ENCODE assay signal across 12 cellular contexts in genomic region chr4:108165601-108166000, GRCh38. TPM values are rescaled to one million over a fixed set of nuclear protein-coding genes. Genes with fewer than 3 reads are reported as not detected.
DNase-seq lines count a peak whose midpoint lies in the region; ATAC-seq, FAIRE-seq and TF ChIP-seq lines count a peak whose summit lies in the region.
"Had no signal": no experiment of that assay in that cellular context is flagged by ENCODE, and none has a peak within 500 bp of the region (broad histone marks: within the 10 kb centered on the region; RNA-seq: fewer than 3 reads in every experiment).

No MANE protein-coding gene starts in this region.

- in situ Hi-C loops in K562 (cut with MboI): loop anchor here (5.0 kb wide), 1 partner anchor 88 kb away; no protein-coding TSS in a partner anchor

- H3K79me2 ChIP-seq in DOHH2 (ENCODE audit: control insufficient read depth, low read length) (peaks cover 35% of the 10 kb centered on the region), OCI-LY3 (ENCODE audit: low read length) (peaks cover 50% of the 10 kb centered on the region), K562 (ENCODE audit: control insufficient read depth, insufficient read depth, low read length) (peaks cover 32% of the 10 kb centered on the region), neural progenitor cell (ENCODE audit: low read depth) (no peaks in the 10 kb centered on the region)

- no peak overlapping the region for H3K18ac ChIP-seq in mesenchymal stem cell (ENCODE audit: low read depth in 1 of 2, low read length in 2 of 2)

- DNase-seq in K562 (ENCODE audit: extremely low read depth in 1 of 4, low spot score in 3 of 4) (peak in 1 of 4 experiments; percentile 16), neural progenitor cell (ENCODE audit: low spot score) (no peak), cerebellar cortex (ENCODE audit: low spot score) (no peak), AML-193 (lab: John Stamatoyannopoulos, UW) (no peak), mesenteric fat pad (ENCODE audit: low spot score) (no peak), mesenchymal stem cell (no peak)
- DNase-seq: left ventricle myocardium superior, PC-3 had no signal

- H3K4me3 ChIP-seq in DOHH2 (ENCODE audit: low read length) (peak overlapping the region; percentile 96), OCI-LY3 (ENCODE audit: low read length) (peak overlapping the region; percentile 99), K562 (peak overlapping the region; percentile 83; the same call in 1 of the 2 replicates), neural progenitor cell (peak overlapping the region; percentile 71), mesenchymal stem cell (ENCODE audit: insufficient read depth in 1 of 2, low read depth in 1 of 2, low read length in 2 of 2) (no peak overlapping the region)

- peak overlapping the region; percentile 91 for H3K4me3 Mint-ChIP-seq in neural progenitor cell

- WGBS in K562 (ENCODE audit: insufficient coverage, low coverage, missing lambda C conversion rate): 64% methylated on average over 10 of the region's 10 CpGs
- 84% methylated on average over 7 of the region's 10 CpGs for WGBS in mesenchymal stem cell

- no peak overlapping the region for H3K27ac Mint-ChIP-seq in neural progenitor cell

- no peaks in the 10 kb centered on the region for H3K9me2 ChIP-seq in DOHH2 (replicated peaks; ENCODE audit: control insufficient read depth, low read length)

- intact Hi-C loops in K562 (cut with micrococcal nuclease): loop anchor here (5.0 kb wide), 1 partner anchor 197 kb away; no protein-coding TSS in a partner anchor

- CTCF ChIA-PET in K562 (lab: Yijun Ruan, JAX; ENCODE audit: low intra/inter-chr PET ratio): no interaction called here

- H3K4ac ChIP-seq in mesenchymal stem cell (ENCODE audit: low read depth in 1 of 2, low read length in 2 of 2): no peak overlapping the region

- H3K4me2 ChIP-seq in DOHH2 (ENCODE audit: low read length) (peak overlapping the region; percentile 77), OCI-LY3 (ENCODE audit: low read length) (peak overlapping the region; percentile 98), K562 (ENCODE audit: insufficient read depth, low read length) (peak overlapping the region; percentile 89), neural progenitor cell (peak overlapping the region; percentile 98), mesenchymal stem cell (ENCODE audit: low read length, poor library complexity, severe bottlenecking) (no peak overlapping the region)

- H2BK12ac ChIP-seq in mesenchymal stem cell (ENCODE audit: low read length in 2 of 2): no peak overlapping the region

- H3K9ac ChIP-seq in OCI-LY3 (ENCODE audit: low read length): peak overlapping the region; percentile 95
- peak overlapping the region; percentile 46 to 82; a peak in 3 of 4 replicates for H3K9ac ChIP-seq in K562 (ENCODE audit: insufficient read depth in 1 of 2, low read depth in 2 of 2, low read length in 2 of 2)
- H3K9ac ChIP-seq in neural progenitor cell: no peak overlapping the region
- H3K9ac ChIP-seq in mesenchymal stem cell (ENCODE audit: low read length): no peak overlapping the region

- H4K8ac ChIP-seq in mesenchymal stem cell (ENCODE audit: low read length): no peak overlapping the region

- H2AFZ ChIP-seq in OCI-LY3 (ENCODE audit: low read depth, low read length) (no peak overlapping the region), K562 (ENCODE audit: low read depth, low read length) (no peak overlapping the region), neural progenitor cell (replicated peaks) (no peak overlapping the region), mesenchymal stem cell (ENCODE audit: low read depth, low read length) (no peak overlapping the region)

- H3K27me3 ChIP-seq in DOHH2 (ENCODE audit: control insufficient read depth, low read length) (peaks cover 21% of the 10 kb centered on the region), OCI-LY3 (ENCODE audit: low read depth, low read length) (peaks cover 19% of the 10 kb centered on the region), K562 (ENCODE audit: control insufficient read depth in 2 of 2, insufficient read depth in 2 of 2, low read length in 2 of 2) (no peaks in the 10 kb centered on the region), neural progenitor cell (peaks cover 87% of the 10 kb centered on the region), mesenchymal stem cell (ENCODE audit: control insufficient read depth in 1 of 2, insufficient read depth in 1 of 2, low read length in 2 of 2) (peaks cover 24 to 81% of the 10 kb centered on the region in 2 experiments)

- H3F3A ChIP-seq in DOHH2 (ENCODE audit: control insufficient read depth, insufficient read depth): peaks cover 27% of the 10 kb centered on the region
- H3F3A ChIP-seq in neural progenitor cell (ENCODE audit: low read depth): peaks cover 36% of the 10 kb centered on the region

- peaks cover 65% of the 10 kb centered on the region for H3K4me1 ChIP-seq in DOHH2 (ENCODE audit: control insufficient read depth, low read length)
- peaks cover 25% of the 10 kb centered on the region for H3K4me1 ChIP-seq in OCI-LY3 (ENCODE audit: low read length)
- peaks cover 10 to 29% of the 10 kb centered on the region in 2 experiments; a peak in 4 of 5 replicates for H3K4me1 ChIP-seq in K562 (replicated peaks in 1 of 2; ENCODE audit: control insufficient read depth in 2 of 2, insufficient read depth in 2 of 2, low read length in 2 of 2)
- H3K4me1 ChIP-seq in neural progenitor cell: peaks cover 12% of the 10 kb centered on the region
- H3K4me1 ChIP-seq in mesenchymal stem cell (ENCODE audit: control insufficient read depth, insufficient read depth, low read depth, low read length): peaks cover 11% of the 10 kb centered on the region

- H2BK5ac ChIP-seq in mesenchymal stem cell (ENCODE audit: low read depth, low read length, poor library complexity, severe bottlenecking): no peak overlapping the region

- POLR2A ChIA-PET in K562 (lab: Yijun Ruan, JAX): no interaction called here

- peaks cover 19% of the 10 kb centered on the region for H3K36me3 Mint-ChIP-seq in neural progenitor cell

- no peak overlapping the region for H3K23ac ChIP-seq in mesenchymal stem cell (ENCODE audit: low read length in 2 of 2)

- H3K14ac ChIP-seq in mesenchymal stem cell (ENCODE audit: low read length in 2 of 2): no peak overlapping the region

- H3K9me3 ChIP-seq in DOHH2 (ENCODE audit: control insufficient read depth, insufficient read depth, low read length) (no peaks in the 10 kb centered on the region), OCI-LY3 (ENCODE audit: insufficient read depth, low read length) (no peaks in the 10 kb centered on the region), K562 (replicated peaks; ENCODE audit: control insufficient read depth, insufficient read depth, low read depth, low read length) (no peaks in the 10 kb centered on the region), neural progenitor cell (ENCODE audit: low read depth) (no peaks in the 10 kb centered on the region), mesenchymal stem cell (ENCODE audit: control insufficient read depth, low read length) (no peaks in the 10 kb centered on the region)

- no peak for ATAC-seq in K562
- ATAC-seq: HCT116, left ventricle myocardium superior had no signal

- no peak overlapping the region for H2BK120ac ChIP-seq in mesenchymal stem cell (ENCODE audit: low read depth, low read length)

- no peaks in the 10 kb centered on the region for H3K9me3 Mint-ChIP-seq in neural progenitor cell

- H2BK15ac ChIP-seq in mesenchymal stem cell (ENCODE audit: low read depth, poor library complexity, severe bottlenecking): no peak overlapping the region

- TF ChIP-seq CTCF in DOHH2 (IDR thresholded peaks at IDR 0.05; ENCODE audit: low read depth, low read length, poor library complexity, severe bottlenecking) (no peak), OCI-LY3 (IDR thresholded peaks at IDR 0.05; ENCODE audit: low read depth, low read length) (no peak), K562 (IDR thresholded peaks at IDR 0.05 in 2 of 3, conservative IDR thresholded peaks at IDR 0.05 in 1 of 3; ENCODE audit: insufficient read depth in 2 of 3, low read depth in 1 of 3, low read length in 3 of 3) (no peak), neural progenitor cell (IDR thresholded peaks at IDR 0.05) (no peak)

- H2AK5ac ChIP-seq in mesenchymal stem cell (ENCODE audit: low read length, severe bottlenecking): no peak overlapping the region

- H3K79me1 ChIP-seq in mesenchymal stem cell (replicated peaks; ENCODE audit: low read length, poor library complexity, severe bottlenecking): peaks cover 2% of the 10 kb centered on the region

- no peak for TF ChIP-seq RAD21 in K562 (CRISPR knock-in tag; conservative IDR thresholded peaks at IDR 0.05 in 1 of 2, IDR thresholded peaks at IDR 0.05 in 1 of 2)

- peaks cover 34% of the 10 kb centered on the region for H3K4me1 Mint-ChIP-seq in neural progenitor cell

- no peaks in the 10 kb centered on the region for H4K20me1 ChIP-seq in DOHH2 (ENCODE audit: control insufficient read depth, insufficient read depth, low read depth, low read length)
- no peaks in the 10 kb centered on the region for H4K20me1 ChIP-seq in OCI-LY3 (ENCODE audit: insufficient read depth, low read length)
- H4K20me1 ChIP-seq in K562 (replicated peaks; ENCODE audit: control insufficient read depth, insufficient read depth, low read length): no peaks in the 10 kb centered on the region
- peaks cover 29% of the 10 kb centered on the region for H4K20me1 ChIP-seq in neural progenitor cell (ENCODE audit: low read depth)

- no peaks in the 10 kb centered on the region for H3K9me1 ChIP-seq in K562 (ENCODE audit: control insufficient read depth, insufficient read depth, low read length)

- BruUV-seq in K562 (replicated peaks; lab: Mats Ljungman, UMichigan): TSS peak; percentile 24

- FAIRE-seq in K562 (lab: Jason Lieb, UNC): no peak

- H3K27ac ChIP-seq in DOHH2 (ENCODE audit: low read depth, low read length) (no peak overlapping the region; the same call in 1 of the 2 replicates), OCI-LY3 (ENCODE audit: low read length) (no peak overlapping the region; the same call in 1 of the 2 replicates), K562 (ENCODE audit: extremely low read depth, low read depth, low read length) (no peak overlapping the region), neural progenitor cell (no peak overlapping the region), mesenchymal stem cell (ENCODE audit: low read length, poor library complexity, severe bottlenecking) (no peak overlapping the region)
- H3K27ac ChIP-seq: HL-60 had no signal

- H3K27me3 Mint-ChIP-seq in neural progenitor cell (ENCODE audit: insufficient read depth, low read depth): peaks cover 9% of the 10 kb centered on the region

- H3K36me3 ChIP-seq in DOHH2 (ENCODE audit: control insufficient read depth, low read length) (peaks cover 30% of the 10 kb centered on the region), OCI-LY3 (replicated peaks; ENCODE audit: low read depth, low read length) (peaks cover 14% of the 10 kb centered on the region), K562 (ENCODE audit: control insufficient read depth, insufficient read depth, low read length) (peaks cover 34% of the 10 kb centered on the region), neural progenitor cell (no peaks in the 10 kb centered on the region), mesenchymal stem cell (ENCODE audit: control insufficient read depth in 1 of 2, insufficient read depth in 2 of 2, low read depth in 1 of 2, low read length in 2 of 2) (no peaks in the 10 kb centered on the region)

- TF ChIP-seq POLR2A in K562 (conservative IDR thresholded peaks at IDR 0.05): no peak

- no peak overlapping the region for H4K91ac ChIP-seq in mesenchymal stem cell (ENCODE audit: low read length)

- no peak for TF ChIP-seq EP300 in K562 (IDR thresholded peaks at IDR 0.05; ENCODE audit: low read length)

RNA-seq across cellular contexts. Expression of gene LEF1, which starts 3.1 kb away (rescaled TPM):
- 78.7 and 97.3 TPM in 2 replicates for total RNA-seq in K562 (2011; cell fraction: chromatin; rRNA removed; ENCODE audit: low replicate concordance)
- 31.2 and 41.5 TPM in 2 replicates for total RNA-seq in K562 (2011; cell fraction: nucleolus; rRNA removed)
- 48.7 and 60.6 TPM in 2 replicates for total RNA-seq in K562 (2011; cell fraction: nucleoplasm; rRNA removed)
- total RNA-seq in K562 (2014; rRNA removed) (22.3 and 23.5 TPM in 2 replicates), K562 (2014; rRNA removed; fragmentation: Illumina TruSeq; extraction: Trizol) (34.5 and 36.9 TPM in 2 replicates), K562 (2015; rRNA removed; fragmentation: Illumina TruSeq; extraction: Trizol) (26.5 and 27.5 TPM in 2 replicates), K562 (2021) (32.5 and 35.4 TPM in 2 replicates), neural progenitor cell (ENCODE audit: low replicate concordance) (15.0 and 19.4 TPM in 2 replicates), mesenteric fat pad (3.1 TPM)
- polyA plus RNA-seq in K562 (2011; rRNA removed) (54.8 and 67.8 TPM in 2 replicates), K562 (2014; fragmentation: Illumina TruSeq; extraction: Trizol) (60.7 and 81.1 TPM in 2 replicates), K562 (2014; fragmentation: Nextera tagmentation; extraction: Ambion mirVana) (10 to 100 TPM; 15.1 to 17.2 TPM), K562 (2014; rRNA removed) (29.7 and 30.3 TPM in 2 replicates)
- 68.7 and 85.9 TPM in 2 replicates for polyA plus RNA-seq in K562 (2011; cell fraction: cytosol; rRNA removed)
- 76.2 and 88.8 TPM in 2 replicates for polyA plus RNA-seq in K562 (2011; cell fraction: nucleus; rRNA removed)
- 26.1 and 29.4 TPM in 2 replicates for polyA plus RNA-seq in K562 (2012)
- polyA minus RNA-seq in K562 (2011; rRNA and poly(A)+ RNA removed): 63.7 and 64.4 TPM in 2 replicates
- polyA minus RNA-seq in K562 (2011; cell fraction: cytosol; rRNA and poly(A)+ RNA removed): 29.8 and 46.0 TPM in 2 replicates
- polyA minus RNA-seq in K562 (2011; cell fraction: nucleus; rRNA and poly(A)+ RNA removed): 42.4 and 53.4 TPM in 2 replicates
- polyA plus RNA-seq in mesenchymal stem cell (2013, experiment 1 of 2): 11.8 TPM
- 10.3 TPM for polyA plus RNA-seq in mesenchymal stem cell (2013, experiment 2 of 2)

Comparison
In these comparisons a context has a peak if more than half of its experiments do, and no peak if none do; other contexts are left out.
1. H3K4me3 ChIP-seq: peak in DOHH2 (single experiment), OCI-LY3 (single experiment), K562 (single experiment) and neural progenitor cell (single experiment); none in mesenchymal stem cell (0 of 2).
2. H3K9ac ChIP-seq: peak in OCI-LY3 (single experiment) and K562 (2 of 2); none in neural progenitor cell (single experiment) and mesenchymal stem cell (single experiment).